In genomic region chr22:47165338-47165931, GRCh38 we compare ENCODE assay signal across 16 cellular contexts.
DNase-seq lines count a peak whose midpoint lies in the region; ATAC-seq and TF ChIP-seq lines count a peak whose summit lies in the region.
"Had no signal": no experiment of that assay in that cellular context is flagged by ENCODE, and none has a peak within 500 bp of the region (broad histone marks: within the 10 kb centered on the region; RNA-seq: fewer than 3 reads in every experiment).

No MANE protein-coding gene starts in this region.

- H3K27me3 Mint-ChIP-seq in glutamatergic neuron (ENCODE audit: unreplicated experiment) = peaks cover 9% of the 10 kb centered on the region
- H3K27me3 Mint-ChIP-seq: CD4-positive, alpha-beta T cell had no signal

- H3K27ac ChIP-seq in HEK293 (ENCODE audit: extremely low read depth, low read depth, low read length) = no peak overlapping the region
- H3K27ac ChIP-seq: GM23248, SJCRH30 had no signal

- TF ChIP-seq CTCF in HEK293 (tag by site-specific recombination; IDR thresholded peaks at IDR 0.05) (no peak), glutamatergic neuron (IDR thresholded peaks at IDR 0.05; ENCODE audit: partially characterized antibody, unreplicated experiment) (no peak)

- H3K36me3 ChIP-seq in HEK293 (ENCODE audit: control insufficient read depth in 2 of 2, insufficient read depth in 1 of 2, low read length in 2 of 2) = no peaks in the 10 kb centered on the region
- H3K36me3 ChIP-seq: SJCRH30 had no signal

- peaks cover 5% of the 10 kb centered on the region for H3K4me1 Mint-ChIP-seq in glutamatergic neuron (ENCODE audit: low read depth, unreplicated experiment)

- intact Hi-C loops in posterior vena cava (cut with DNase I) = no loop called here

- H3K27ac Mint-ChIP-seq in glutamatergic neuron (ENCODE audit: unreplicated experiment) = no peak overlapping the region
- H3K27ac Mint-ChIP-seq: activated naive CD4-positive, alpha-beta T cell treated with anti-CD3 and anti-CD28 coated beads for 36 hours; CD4-positive, alpha-beta T cell had no signal

- DNase-seq in activated T-cell treated with anti-CD3 and anti-CD28 coated beads, Interleukin-2, amount 50 U/mL, for 1 hour = peak; percentile 11
- DNase-seq in activated T-cell treated with anti-CD3 and anti-CD28 coated beads for 4 hours (no peak), glutamatergic neuron (peak; percentile 12), posterior vena cava (ENCODE audit: low spot score) (peak; percentile 55), DMS53 (lab: John Stamatoyannopoulos, UW) (no peak), DMS 273 treated with DMSO at 0.1 percent for 48 hours (lab: John Stamatoyannopoulos, UW) (no peak)
- DNase-seq: activated CD4-positive, CD25-positive, alpha-beta regulatory T cell; activated naive CD4-positive, alpha-beta T cell treated with anti-CD3 and anti-CD28 coated beads for 36 hours; GM23248; midbrain; NCI-H1694; SJCRH30; stimulated activated naive CD4-positive, alpha-beta T cell treated with Interleukin-2 at 50 U/mL for 16 hours had no signal

- H3K36me3 Mint-ChIP-seq in glutamatergic neuron (ENCODE audit: unreplicated experiment) = peaks cover 11% of the 10 kb centered on the region

- no peaks in the 10 kb centered on the region for H3K4me1 ChIP-seq in HEK293 (ENCODE audit: control insufficient read depth, insufficient read depth, low read length)

- H3K4me3 Mint-ChIP-seq in glutamatergic neuron (ENCODE audit: unreplicated experiment) = no peak overlapping the region
- H3K4me3 Mint-ChIP-seq: activated naive CD4-positive, alpha-beta T cell treated with anti-CD3 and anti-CD28 coated beads for 36 hours; CD4-positive, alpha-beta T cell had no signal

- POLR2A ChIA-PET in HEK293 (lab: Yijun Ruan, JAX) = no interaction called here

- peaks cover 18% of the 10 kb centered on the region for H3K9me3 Mint-ChIP-seq in glutamatergic neuron (ENCODE audit: unreplicated experiment)
- H3K9me3 Mint-ChIP-seq: activated naive CD4-positive, alpha-beta T cell treated with anti-CD3 and anti-CD28 coated beads for 36 hours; CD4-positive, alpha-beta T cell had no signal

- CTCF ChIA-PET in HEK293 (lab: Yijun Ruan, JAX) = no interaction called here

- H3K9me3 ChIP-seq in HEK293 (ENCODE audit: control insufficient read depth, insufficient read depth, low read depth, low read length) = no peaks in the 10 kb centered on the region
- H3K9me3 ChIP-seq: SJCRH30 had no signal

- no peak for ATAC-seq in HG03025 (IDR thresholded peaks at IDR 0.05; ENCODE audit: low FRiP score, unreplicated experiment)

- no peak overlapping the region for H3K4me3 ChIP-seq in HEK293 (ENCODE audit: low read depth, low read length)
- H3K4me3 ChIP-seq: GM23248, SJCRH30 had no signal

TF ChIP-seq in HEK293, 187 proteins besides CTCF, POLR2A, EP300 and RAD21:
- TF ChIP-seq ZIC2 (tag by site-specific recombination; IDR thresholded peaks at IDR 0.05) (peak; percentile 65), ZNF10 (tag by site-specific recombination; IDR thresholded peaks at IDR 0.05) (no peak)

Comparison
In these comparisons a context has a peak if more than half of its experiments do, and no peak if none do; other contexts are left out.
1. DNase-seq: peak in activated T-cell treated with anti-CD3 and anti-CD28 coated beads, Interleukin-2, amount 50 U/mL, for 1 hour (single experiment), glutamatergic neuron (single experiment) and posterior vena cava (single experiment); none in activated T-cell treated with anti-CD3 and anti-CD28 coated beads for 4 hours (single experiment), DMS53 (single experiment) and DMS 273 treated with DMSO at 0.1 percent for 48 hours (single experiment).